8 cellular contexts compared by ENCODE assay signal in the genomic region with DNA sequence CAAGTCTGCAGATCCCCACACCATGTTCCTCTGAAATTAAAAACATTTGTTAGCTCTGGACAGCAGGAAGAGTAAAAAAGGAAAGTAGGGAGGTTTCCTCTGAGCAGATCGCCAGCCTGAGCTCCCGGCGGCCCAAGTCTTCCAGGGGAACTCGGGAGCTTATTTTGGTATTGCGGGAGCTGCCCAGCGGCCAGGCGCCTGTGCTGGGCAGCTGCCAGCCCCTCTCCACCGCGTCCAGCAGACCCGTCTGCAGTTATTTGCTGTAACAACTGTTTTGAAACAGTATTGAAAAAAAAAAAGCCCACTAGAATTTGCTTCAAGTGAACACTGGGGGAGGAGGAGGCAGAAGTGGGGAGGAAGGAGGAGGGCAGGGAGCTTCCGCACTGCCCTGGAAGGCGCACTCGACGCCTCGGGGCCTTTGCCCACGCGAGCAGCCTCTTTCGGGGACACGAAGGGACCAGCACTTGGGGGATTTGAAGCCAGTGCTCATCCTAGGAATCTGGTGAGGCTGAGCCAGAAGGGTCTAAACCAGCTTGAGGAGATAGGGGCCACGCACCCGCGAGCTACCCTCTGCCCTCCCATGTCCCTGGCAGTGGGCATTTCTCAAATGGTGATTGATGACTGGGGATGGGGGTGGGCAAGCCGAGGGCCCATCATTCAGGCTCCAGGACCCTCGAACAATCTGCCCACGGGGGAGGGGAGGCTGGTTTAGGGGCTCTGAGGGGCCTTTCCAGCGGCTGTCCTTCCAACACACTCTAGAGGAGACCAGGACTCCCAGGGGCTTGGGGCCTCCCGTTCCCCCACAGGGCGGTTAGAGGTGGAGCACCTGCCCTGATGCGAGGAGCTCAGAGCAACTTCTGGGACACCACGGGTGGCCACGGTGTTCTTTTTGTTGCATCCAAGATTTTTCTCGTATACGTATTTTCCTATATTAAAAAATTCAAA. TPM values are rescaled to one million over a fixed set of nuclear protein-coding genes. Genes with fewer than 3 reads are reported as not detected.
DNase-seq lines count a peak whose midpoint lies in the region; ATAC-seq and TF ChIP-seq lines count a peak whose summit lies in the region.

No MANE protein-coding gene starts in this region.

- H3K4me3 ChIP-seq in colonic mucosa = peak overlapping the region; percentile 69
- H3K4me3 ChIP-seq in mesenchymal stem cell (ENCODE audit: insufficient read depth in 1 of 2, low read depth in 1 of 2, low read length in 2 of 2) = peak overlapping the region; percentile 39 to 81
- peak overlapping the region; percentile 74 for H3K4me3 ChIP-seq in upper lobe of right lung
- H3K4me3 ChIP-seq in Karpas-422 (ENCODE audit: low read length) = no peak overlapping the region

- no peak for DNase-seq in activated naive CD4-positive, alpha-beta T cell treated with anti-CD3 and anti-CD28 coated beads for 36 hours
- DNase-seq in activated naive CD4-positive, alpha-beta T cell (lab: John Stamatoyannopoulos, UW) = no peak
- no peak for DNase-seq in colonic mucosa
- DNase-seq in mesenchymal stem cell = peak; percentile 81
- peak; percentile 84 for DNase-seq in upper lobe of right lung
- DNase-seq in Karpas-422 = no peak
- no peak for DNase-seq in NCI-H2107 (lab: John Stamatoyannopoulos, UW)
- DNase-seq in HK-2 (ENCODE audit: unreplicated experiment) = no peak

- H3K4me1 ChIP-seq in colonic mucosa (peaks cover 19% of the 10 kb centered on the region), mesenchymal stem cell (ENCODE audit: control insufficient read depth, insufficient read depth, low read depth, low read length) (peaks cover 41% of the 10 kb centered on the region), upper lobe of right lung (peaks cover 49% of the 10 kb centered on the region), Karpas-422 (ENCODE audit: low read length) (no peaks in the 10 kb centered on the region)

- H3K4ac ChIP-seq in mesenchymal stem cell (ENCODE audit: low read depth in 1 of 2, low read length in 2 of 2) = peak overlapping the region; percentile 98 to 99

- H3K4me2 ChIP-seq in mesenchymal stem cell (ENCODE audit: low read length, poor library complexity, severe bottlenecking) = peak overlapping the region; percentile 86
- H3K4me2 ChIP-seq in Karpas-422 (ENCODE audit: low read depth, low read length, poor library complexity, severe bottlenecking) = no peak overlapping the region

- peak overlapping the region in 1 of 2 experiments; percentile 95 for H3K14ac ChIP-seq in mesenchymal stem cell (ENCODE audit: low read length in 2 of 2)

- H2BK120ac ChIP-seq in mesenchymal stem cell (ENCODE audit: low read depth, low read length) = peak overlapping the region; percentile 98

- H4K20me1 ChIP-seq in Karpas-422 (ENCODE audit: insufficient read depth, low read depth, low read length) = no peaks in the 10 kb centered on the region

- TF ChIP-seq CTCF in colonic mucosa (IDR thresholded peaks at IDR 0.05) = no peak
- TF ChIP-seq CTCF in upper lobe of right lung (IDR thresholded peaks at IDR 0.05) = no peak

- H2AFZ ChIP-seq in mesenchymal stem cell (ENCODE audit: low read depth, low read length) (no peak overlapping the region), Karpas-422 (ENCODE audit: low read length) (no peak overlapping the region)

- H3K36me3 ChIP-seq in colonic mucosa (no peaks in the 10 kb centered on the region), mesenchymal stem cell (ENCODE audit: control insufficient read depth in 1 of 2, insufficient read depth in 2 of 2, low read depth in 1 of 2, low read length in 2 of 2) (peaks cover 0 to 11% of the 10 kb centered on the region in 2 experiments), upper lobe of right lung (no peaks in the 10 kb centered on the region), Karpas-422 (ENCODE audit: insufficient read depth, low read length) (no peaks in the 10 kb centered on the region)

- peak overlapping the region; percentile 99 for H4K8ac ChIP-seq in mesenchymal stem cell (ENCODE audit: low read length)

- H3K27ac Mint-ChIP-seq in activated naive CD4-positive, alpha-beta T cell treated with anti-CD3 and anti-CD28 coated beads for 36 hours = no peak overlapping the region

- H3K79me2 ChIP-seq in Karpas-422 (ENCODE audit: low read length) = no peaks in the 10 kb centered on the region

- peak overlapping the region; percentile 95 for H2AK5ac ChIP-seq in mesenchymal stem cell (ENCODE audit: low read length, severe bottlenecking)

- peak overlapping the region; percentile 94 for H4K91ac ChIP-seq in mesenchymal stem cell (ENCODE audit: low read length)

- peaks cover 20% of the 10 kb centered on the region for H3K4me1 Mint-ChIP-seq in activated naive CD4-positive, alpha-beta T cell treated with anti-CD3 and anti-CD28 coated beads for 36 hours (ENCODE audit: low read depth)

- no peaks in the 10 kb centered on the region for H3K36me3 Mint-ChIP-seq in activated naive CD4-positive, alpha-beta T cell treated with anti-CD3 and anti-CD28 coated beads for 36 hours (ENCODE audit: low read depth)

- H3K18ac ChIP-seq in mesenchymal stem cell (ENCODE audit: low read depth in 1 of 2, low read length in 2 of 2) = peak overlapping the region; percentile 98 to 99

- no peaks in the 10 kb centered on the region for H3K9me2 ChIP-seq in Karpas-422 (replicated peaks; ENCODE audit: insufficient read depth, low read length)

- no peak for ATAC-seq in upper lobe of right lung

- H3K9me3 Mint-ChIP-seq in activated naive CD4-positive, alpha-beta T cell treated with anti-CD3 and anti-CD28 coated beads for 36 hours = no peaks in the 10 kb centered on the region

- peak overlapping the region; percentile 90 for H3K27ac ChIP-seq in colonic mucosa
- H3K27ac ChIP-seq in mesenchymal stem cell (ENCODE audit: low read length, poor library complexity, severe bottlenecking) = peak overlapping the region; percentile 23
- H3K27ac ChIP-seq in upper lobe of right lung = peak overlapping the region; percentile 95
- no peak overlapping the region for H3K27ac ChIP-seq in Karpas-422 (ENCODE audit: low read length)

- H3K9ac ChIP-seq in colonic mucosa (ENCODE audit: low read depth in 2 of 2, low read length in 2 of 2) (peak overlapping the region; percentile 73 to 94), mesenchymal stem cell (ENCODE audit: low read length) (peak overlapping the region; percentile 88), Karpas-422 (ENCODE audit: low read length) (no peak overlapping the region)

- 10% methylated on average over 29 of the region's 33 CpGs for WGBS in mesenchymal stem cell

- H3K4me3 Mint-ChIP-seq in activated naive CD4-positive, alpha-beta T cell treated with anti-CD3 and anti-CD28 coated beads for 36 hours = peak overlapping the region; percentile 24

- peak overlapping the region; percentile 98 for H2BK15ac ChIP-seq in mesenchymal stem cell (ENCODE audit: low read depth, poor library complexity, severe bottlenecking)

- peak overlapping the region; percentile 34 to 99 for H2BK12ac ChIP-seq in mesenchymal stem cell (ENCODE audit: low read length in 2 of 2)

- peak overlapping the region; percentile 50 for H2BK5ac ChIP-seq in mesenchymal stem cell (ENCODE audit: low read depth, low read length, poor library complexity, severe bottlenecking)

- CTCF ChIA-PET in activated naive CD4-positive, alpha-beta T cell treated with anti-CD3 and anti-CD28 coated beads for 36 hours (lab: Charles Lee) = no interaction called here

- H3K9me3 ChIP-seq in colonic mucosa (no peaks in the 10 kb centered on the region), mesenchymal stem cell (ENCODE audit: control insufficient read depth, low read length) (no peaks in the 10 kb centered on the region), upper lobe of right lung (no peaks in the 10 kb centered on the region), Karpas-422 (ENCODE audit: low read length) (no peaks in the 10 kb centered on the region)

- intact Hi-C loops in activated naive CD4-positive, alpha-beta T cell treated with anti-CD3 and anti-CD28 coated beads for 36 hours (cut with micrococcal nuclease) = loop anchor here (5.0 to 10.0 kb wide), 3 partner anchors 35 to 137 kb away; partner anchors contain the start of gene SLC38A10
- intact Hi-C loops in colonic mucosa (cut with DNase I) (no loop called here), upper lobe of right lung (cut with DNase I) (no loop called here)

- H3K27me3 Mint-ChIP-seq in activated naive CD4-positive, alpha-beta T cell treated with anti-CD3 and anti-CD28 coated beads for 36 hours (ENCODE audit: low read depth) = peaks cover 50% of the 10 kb centered on the region

- peaks cover 26% of the 10 kb centered on the region for H3K79me1 ChIP-seq in mesenchymal stem cell (replicated peaks; ENCODE audit: low read length, poor library complexity, severe bottlenecking)

- H3K27me3 ChIP-seq in colonic mucosa = no peaks in the 10 kb centered on the region
- no peaks in the 10 kb centered on the region for H3K27me3 ChIP-seq in mesenchymal stem cell (ENCODE audit: control insufficient read depth in 1 of 2, insufficient read depth in 1 of 2, low read length in 2 of 2)
- no peaks in the 10 kb centered on the region for H3K27me3 ChIP-seq in upper lobe of right lung
- no peaks in the 10 kb centered on the region for H3K27me3 ChIP-seq in Karpas-422 (ENCODE audit: low read length)

- peak overlapping the region; percentile 81 to 98 for H3K23ac ChIP-seq in mesenchymal stem cell (ENCODE audit: low read length in 2 of 2)

RNA-seq across cellular contexts. Expression of gene BAHCC1, which starts 3.0 kb away (rescaled TPM):
- total RNA-seq in activated naive CD4-positive, alpha-beta T cell treated with anti-CD3 and anti-CD28 coated beads for 36 hours = under 1 TPM in 1 of 2 experiments, not detected in 1; 0.02 TPM
- total RNA-seq in colonic mucosa (10 to 100 TPM; 12.5 to 26.3 TPM), upper lobe of right lung (23.3 TPM)
- polyA plus RNA-seq in mesenchymal stem cell (2013, experiment 1 of 2) = 8.3 TPM
- polyA plus RNA-seq in mesenchymal stem cell (2013, experiment 2 of 2) = 8.6 TPM
- total RNA-seq in Karpas-422 (2014; rRNA removed; shearing (Covaris generic); ENCODE audit: low replicate concordance) = not detected in 2 replicates

Comparison
In these comparisons a context has a peak if more than half of its experiments do, and no peak if none do; other contexts are left out.
1. DNase-seq: peak in mesenchymal stem cell (single experiment) and upper lobe of right lung (single experiment); none in activated naive CD4-positive, alpha-beta T cell treated with anti-CD3 and anti-CD28 coated beads for 36 hours (single experiment), activated naive CD4-positive, alpha-beta T cell (0 of 4), colonic mucosa (single experiment), Karpas-422 (single experiment), NCI-H2107 (single experiment) and HK-2 (single experiment).
2. RNA of gene BAHCC1, which starts 3.0 kb away (total RNA-seq): 12.5 to 26.3 TPM in colonic mucosa and 23.3 TPM in upper lobe of right lung (single experiment); 0.02 TPM in activated naive CD4-positive, alpha-beta T cell treated with anti-CD3 and anti-CD28 coated beads for 36 hours and not detected in Karpas-422; every median in the first group is over 10 times any median in the second.